12 cellular contexts compared by ENCODE assay signal in genomic region chr1:228104526-228105251, GRCh38. TPM values are rescaled to one million over a fixed set of nuclear protein-coding genes. Genes with fewer than 3 reads are reported as not detected.
DNase-seq lines count a peak whose midpoint lies in the region; TF ChIP-seq lines count a peak whose summit lies in the region.
"Had no signal": no experiment of that assay in that cellular context is flagged by ENCODE, and none has a peak within 500 bp of the region (broad histone marks: within the 10 kb centered on the region; RNA-seq: fewer than 3 reads in every experiment).

No MANE protein-coding gene starts in this region.

- no peak overlapping the region for H4K8ac ChIP-seq in trophoblast cell (ENCODE audit: low read depth, low read length)

- H3K36me3 ChIP-seq in trophoblast cell (ENCODE audit: control insufficient read depth in 1 of 2, insufficient read depth in 2 of 2, low read length in 2 of 2): peaks cover 31 to 32% of the 10 kb centered on the region in 2 experiments
- H3K36me3 ChIP-seq in tibial artery: peaks cover 0 to 42% (median 28%) of the 10 kb centered on the region in 3 donors
- H3K36me3 ChIP-seq in vagina: peaks cover 0 to 23% of the 10 kb centered on the region in 2 donors

- no peak for TF ChIP-seq POLR2A in vagina (IDR thresholded peaks at IDR 0.05)

- no peak overlapping the region for H3K4me2 ChIP-seq in trophoblast cell (ENCODE audit: low read length)

- H2BK5ac ChIP-seq in trophoblast cell (ENCODE audit: low read depth, low read length, poor library complexity): no peak overlapping the region

- no peak overlapping the region for H4K12ac ChIP-seq in trophoblast cell (ENCODE audit: low read depth, low read length)

- H3K4me1 Mint-ChIP-seq in activated naive CD4-positive, alpha-beta T cell treated with anti-CD3 and anti-CD28 coated beads for 36 hours (ENCODE audit: low read depth): peaks cover 37% of the 10 kb centered on the region
- H3K4me1 Mint-ChIP-seq in immature natural killer cell (peaks cover 35 to 37% of the 10 kb centered on the region in 2 donors), type B pancreatic cell (ENCODE audit: unreplicated experiment) (peaks cover 14% of the 10 kb centered on the region)

- H3K4me1 ChIP-seq in trophoblast cell (ENCODE audit: control insufficient read depth in 1 of 2, insufficient read depth in 2 of 2, low read length in 2 of 2) (peaks cover 14 to 15% of the 10 kb centered on the region in 2 experiments), tibial artery (peaks cover 0 to 40% (median 32%) of the 10 kb centered on the region in 4 donors), vagina (peaks cover 41% of the 10 kb centered on the region)

- WGBS in trophoblast cell (ENCODE audit: extremely low coverage, insufficient coverage, insufficient read length): no CpG with 5 or more reads among the region's 6 CpGs

- no peak overlapping the region for H3K4ac ChIP-seq in trophoblast cell (ENCODE audit: low read depth, low read length)

- H3K9me3 Mint-ChIP-seq in activated naive CD4-positive, alpha-beta T cell treated with anti-CD3 and anti-CD28 coated beads for 36 hours: no peaks in the 10 kb centered on the region
- H3K9me3 Mint-ChIP-seq in immature natural killer cell: peaks cover 0 to 2% (median 0%) of the 10 kb centered on the region in 6 donors
- no peaks in the 10 kb centered on the region for H3K9me3 Mint-ChIP-seq in type B pancreatic cell

- H3K79me1 ChIP-seq in trophoblast cell (ENCODE audit: low read length): peaks cover 19% of the 10 kb centered on the region

- H2BK12ac ChIP-seq in trophoblast cell (ENCODE audit: low read length): no peak overlapping the region

- no peak overlapping the region for H2AK5ac ChIP-seq in trophoblast cell (ENCODE audit: low read length)

- H3K79me2 ChIP-seq in trophoblast cell (ENCODE audit: control insufficient read depth, insufficient read depth, low read length, poor library complexity): peaks cover 14% of the 10 kb centered on the region

- H3K27me3 ChIP-seq in trophoblast cell (ENCODE audit: insufficient read depth, low read length) (no peaks in the 10 kb centered on the region), tibial artery (no peaks in the 10 kb centered on the region), vagina (no peaks in the 10 kb centered on the region)

- CTCF ChIA-PET in activated naive CD4-positive, alpha-beta T cell treated with anti-CD3 and anti-CD28 coated beads for 36 hours (lab: Charles Lee): interaction anchor here (1.1 kb wide), 1 partner anchor 101 kb away, joined by 3 read pairs; no protein-coding TSS in a partner anchor

- H3K27ac ChIP-seq in trophoblast cell (ENCODE audit: low read depth, low read length) (no peak overlapping the region), tibial artery (no peak overlapping the region), vagina (no peak overlapping the region)

- no peak overlapping the region for H4K91ac ChIP-seq in trophoblast cell (ENCODE audit: low read depth, low read length)

- H2BK120ac ChIP-seq in trophoblast cell (ENCODE audit: insufficient read depth, low read length, poor library complexity): no peak overlapping the region

- H3K9me3 ChIP-seq in trophoblast cell (ENCODE audit: insufficient read depth, low read depth, low read length) (peaks cover 2% of the 10 kb centered on the region), tibial artery (no peaks in the 10 kb centered on the region), vagina (no peaks in the 10 kb centered on the region)

- no peak for DNase-seq in activated naive CD4-positive, alpha-beta T cell treated with anti-CD3 and anti-CD28 coated beads for 36 hours
- no peak for DNase-seq in activated naive CD4-positive, alpha-beta T cell treated with anti-CD3 and anti-CD28 coated beads, Interleukin-2, amount 50 U/mL, for 16 hours
- DNase-seq in RKO (ENCODE audit: low spot score) (peak; percentile 25), immature natural killer cell (no peak), type B pancreatic cell (ENCODE audit: extremely low spot score, unreplicated experiment) (no peak), trophoblast cell (no peak), tibial artery (no peak), vagina (ENCODE audit: extremely low spot score in 2 of 2) (no peak)
- DNase-seq: AML-193, foreskin fibroblast, HCEC 1CT, NCI-H510A treated with DMSO at 0.1 percent for 48 hours had no signal

- TF ChIP-seq CTCF in type B pancreatic cell (conservative IDR thresholded peaks at IDR 0.05) (no peak), tibial artery (IDR thresholded peaks at IDR 0.05) (no peak), vagina (IDR thresholded peaks at IDR 0.05) (no peak)

- H2AFZ ChIP-seq in trophoblast cell (ENCODE audit: insufficient read depth, low read length, poor library complexity): no peak overlapping the region

- no peak overlapping the region for H3K23ac ChIP-seq in trophoblast cell (ENCODE audit: low read length)

- no peak overlapping the region for H3K14ac ChIP-seq in trophoblast cell (ENCODE audit: low read length)

- peaks cover 14% of the 10 kb centered on the region for H3K36me3 Mint-ChIP-seq in activated naive CD4-positive, alpha-beta T cell treated with anti-CD3 and anti-CD28 coated beads for 36 hours (ENCODE audit: low read depth)
- H3K36me3 Mint-ChIP-seq in immature natural killer cell: peaks cover 0 to 5% (median 1%) of the 10 kb centered on the region in 3 donors
- H3K36me3 Mint-ChIP-seq in type B pancreatic cell: no peaks in the 10 kb centered on the region

- peak overlapping the region; percentile 46 for H3K27ac Mint-ChIP-seq in activated naive CD4-positive, alpha-beta T cell treated with anti-CD3 and anti-CD28 coated beads for 36 hours
- peak overlapping the region; percentile 39 to 88 (median 78) for H3K27ac Mint-ChIP-seq in immature natural killer cell
- H3K27ac Mint-ChIP-seq in type B pancreatic cell: peak overlapping the region; percentile 90

- no peak overlapping the region for H3K9ac ChIP-seq in trophoblast cell (ENCODE audit: low read length)

- H3K4me3 ChIP-seq in trophoblast cell (ENCODE audit: low read depth, low read length) (no peak overlapping the region), tibial artery (no peak overlapping the region), vagina (no peak overlapping the region)

- H3K27me3 Mint-ChIP-seq in activated naive CD4-positive, alpha-beta T cell treated with anti-CD3 and anti-CD28 coated beads for 36 hours (ENCODE audit: low read depth): no peaks in the 10 kb centered on the region
- H3K27me3 Mint-ChIP-seq in immature natural killer cell (ENCODE audit: low read depth in 3 of 3) (peaks cover 6 to 25% (median 12%) of the 10 kb centered on the region in 3 donors), type B pancreatic cell (no peaks in the 10 kb centered on the region)

- no peak overlapping the region for H3K18ac ChIP-seq in trophoblast cell (ENCODE audit: low read length)

- H3K4me3 Mint-ChIP-seq in activated naive CD4-positive, alpha-beta T cell treated with anti-CD3 and anti-CD28 coated beads for 36 hours: peak overlapping the region; percentile 92
- peak overlapping the region; percentile 65 to 95 (median 91) for H3K4me3 Mint-ChIP-seq in immature natural killer cell
- H3K4me3 Mint-ChIP-seq in type B pancreatic cell: peak overlapping the region; percentile 94

- intact Hi-C loops in activated naive CD4-positive, alpha-beta T cell treated with anti-CD3 and anti-CD28 coated beads for 36 hours (cut with micrococcal nuclease): no loop called here
- intact Hi-C loops in tibial artery (cut with DNase I; ENCODE audit: low total_unique reads): loop anchor here (10.0 kb wide), 1 partner anchor 60 kb away; the partner anchor contains the start of gene IBA57
- intact Hi-C loops in vagina (cut with DNase I): no loop called here

RNA-seq across cellular contexts. Expression of gene C1orf35, which starts 1.6 kb away (rescaled TPM):
- total RNA-seq in activated naive CD4-positive, alpha-beta T cell treated with anti-CD3 and anti-CD28 coated beads for 36 hours: 10 to 100 TPM; 14.5 to 16.2 TPM
- 10 to 100 TPM in 2 of 3 donors, 1 to 10 TPM in 1; 1.8 to 21.7 (median 16.6) TPM for polyA plus RNA-seq in immature natural killer cell
- total RNA-seq in type B pancreatic cell (ENCODE audit: low replicate concordance) (16.9 and 23.3 TPM in 2 replicates), vagina (14.7 TPM)
- polyA plus RNA-seq in trophoblast cell (2013): 17.6 and 18.1 TPM in 2 replicates

RNA-seq across cellular contexts. Expression of gene MRPL55, which starts 4.4 kb away (rescaled TPM):
- 10 to 100 TPM; 45.5 TPM for total RNA-seq in activated naive CD4-positive, alpha-beta T cell treated with anti-CD3 and anti-CD28 coated beads for 36 hours
- 100 to 1,000 TPM; 125 to 230 (median 129) TPM for polyA plus RNA-seq in immature natural killer cell
- total RNA-seq in type B pancreatic cell (ENCODE audit: low replicate concordance) (47.4 and 58.8 TPM in 2 replicates), vagina (73.7 TPM)
- 87.0 and 91.4 TPM in 2 replicates for polyA plus RNA-seq in trophoblast cell (2013)

RNA-seq across cellular contexts. Expression of gene ARF1, which starts 22.2 kb away (rescaled TPM):
- 100 to 1,000 TPM; 346 to 358 TPM for total RNA-seq in activated naive CD4-positive, alpha-beta T cell treated with anti-CD3 and anti-CD28 coated beads for 36 hours
- polyA plus RNA-seq in immature natural killer cell: 100 to 1,000 TPM; 533 to 916 (median 674) TPM
- 288 and 401 TPM in 2 replicates for total RNA-seq in type B pancreatic cell (ENCODE audit: low replicate concordance)
- 489 and 490 TPM in 2 replicates for polyA plus RNA-seq in trophoblast cell (2013)
- total RNA-seq in vagina: 295 TPM

RNA-seq across cellular contexts. Expression of gene GUK1, which starts 35.4 kb away (rescaled TPM):
- total RNA-seq in activated naive CD4-positive, alpha-beta T cell treated with anti-CD3 and anti-CD28 coated beads for 36 hours: 100 to 1,000 TPM; 206 TPM
- 100 to 1,000 TPM; 516 to 803 (median 763) TPM for polyA plus RNA-seq in immature natural killer cell
- total RNA-seq in type B pancreatic cell (ENCODE audit: low replicate concordance): 133 and 174 TPM in 2 replicates
- polyA plus RNA-seq in trophoblast cell (2013): 235 and 242 TPM in 2 replicates
- total RNA-seq in vagina: 299 TPM

RNA-seq across cellular contexts. Expression of gene GJC2, which starts 45.0 kb away (rescaled TPM):
- under 1 TPM; 0.17 to 0.25 TPM for total RNA-seq in activated naive CD4-positive, alpha-beta T cell treated with anti-CD3 and anti-CD28 coated beads for 36 hours
- not detected for polyA plus RNA-seq in immature natural killer cell
- total RNA-seq in type B pancreatic cell (ENCODE audit: low replicate concordance): 0.76 and 1.3 TPM in 2 replicates
- 0.38 and 0.51 TPM in 2 replicates for polyA plus RNA-seq in trophoblast cell (2013)
- total RNA-seq in vagina: 4.4 TPM
